ENCODE assay signal across 2 cellular contexts in the genomic region with DNA sequence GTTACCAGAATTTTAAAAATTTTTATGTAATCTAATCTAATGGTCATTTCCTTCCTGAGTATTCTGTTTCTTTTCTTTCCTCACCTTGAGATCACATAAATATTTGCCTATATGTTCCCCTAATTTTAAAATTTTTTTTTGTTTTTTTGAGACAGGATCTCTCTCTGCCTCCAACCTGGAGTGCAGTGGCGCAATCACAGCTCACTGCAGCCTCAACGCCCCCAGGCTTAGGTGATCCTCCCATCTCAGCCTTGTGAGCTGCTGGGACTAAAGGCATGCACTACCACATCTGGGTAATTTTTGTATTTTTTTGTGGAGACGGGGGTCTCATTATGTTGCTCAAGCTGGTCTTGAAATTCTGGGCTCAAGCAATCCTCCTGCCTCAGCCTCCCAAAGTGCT.
TF ChIP-seq lines count a peak whose summit lies in the region.

No MANE protein-coding gene starts in this region.

TF ChIP-seq in SK-N-SH, 30 proteins besides CTCF, POLR2A, EP300 and RAD21 (continued from another document):
- TF ChIP-seq, protein P1, sequence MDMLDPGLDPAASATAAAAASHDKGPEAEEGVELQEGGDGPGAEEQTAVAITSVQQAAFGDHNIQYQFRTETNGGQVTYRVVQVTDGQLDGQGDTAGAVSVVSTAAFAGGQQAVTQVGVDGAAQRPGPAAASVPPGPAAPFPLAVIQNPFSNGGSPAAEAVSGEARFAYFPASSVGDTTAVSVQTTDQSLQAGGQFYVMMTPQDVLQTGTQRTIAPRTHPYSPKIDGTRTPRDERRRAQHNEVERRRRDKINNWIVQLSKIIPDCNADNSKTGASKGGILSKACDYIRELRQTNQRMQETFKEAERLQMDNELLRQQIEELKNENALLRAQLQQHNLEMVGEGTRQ (IDR thresholded peaks at IDR 0.05; ENCODE audit: borderline replicate concordance, low read depth, low read length), result no peak
- TF ChIP-seq FOSL2 (IDR thresholded peaks at IDR 0.05; ENCODE audit: borderline replicate concordance, low read depth), result no peak
- TF ChIP-seq, protein P2, sequence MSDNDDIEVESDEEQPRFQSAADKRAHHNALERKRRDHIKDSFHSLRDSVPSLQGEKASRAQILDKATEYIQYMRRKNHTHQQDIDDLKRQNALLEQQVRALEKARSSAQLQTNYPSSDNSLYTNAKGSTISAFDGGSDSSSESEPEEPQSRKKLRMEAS (IDR thresholded peaks at IDR 0.05; ENCODE audit: low read depth), result no peak
TF ChIP-seq in SK-N-SH: peak in this region for 0.

TF ChIP-seq in H1, 55 proteins besides CTCF, POLR2A, EP300 and RAD21:
- TF ChIP-seq, protein P3, sequence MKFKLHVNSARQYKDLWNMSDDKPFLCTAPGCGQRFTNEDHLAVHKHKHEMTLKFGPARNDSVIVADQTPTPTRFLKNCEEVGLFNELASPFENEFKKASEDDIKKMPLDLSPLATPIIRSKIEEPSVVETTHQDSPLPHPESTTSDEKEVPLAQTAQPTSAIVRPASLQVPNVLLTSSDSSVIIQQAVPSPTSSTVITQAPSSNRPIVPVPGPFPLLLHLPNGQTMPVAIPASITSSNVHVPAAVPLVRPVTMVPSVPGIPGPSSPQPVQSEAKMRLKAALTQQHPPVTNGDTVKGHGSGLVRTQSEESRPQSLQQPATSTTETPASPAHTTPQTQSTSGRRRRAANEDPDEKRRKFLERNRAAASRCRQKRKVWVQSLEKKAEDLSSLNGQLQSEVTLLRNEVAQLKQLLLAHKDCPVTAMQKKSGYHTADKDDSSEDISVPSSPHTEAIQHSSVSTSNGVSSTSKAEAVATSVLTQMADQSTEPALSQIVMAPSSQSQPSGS (IDR thresholded peaks at IDR 0.05; ENCODE audit: low read length), result no peak
- 0 out of 2 replicates have a peak, but pooled peaks have one; percentile 48 for TF ChIP-seq CEBPB (IDR thresholded peaks at IDR 0.05; ENCODE audit: low read depth, low read length)
TF ChIP-seq in H1: peak in this region for 1.
